Comparison of ENCODE assay signal across 1 cellular context in the genomic region with DNA sequence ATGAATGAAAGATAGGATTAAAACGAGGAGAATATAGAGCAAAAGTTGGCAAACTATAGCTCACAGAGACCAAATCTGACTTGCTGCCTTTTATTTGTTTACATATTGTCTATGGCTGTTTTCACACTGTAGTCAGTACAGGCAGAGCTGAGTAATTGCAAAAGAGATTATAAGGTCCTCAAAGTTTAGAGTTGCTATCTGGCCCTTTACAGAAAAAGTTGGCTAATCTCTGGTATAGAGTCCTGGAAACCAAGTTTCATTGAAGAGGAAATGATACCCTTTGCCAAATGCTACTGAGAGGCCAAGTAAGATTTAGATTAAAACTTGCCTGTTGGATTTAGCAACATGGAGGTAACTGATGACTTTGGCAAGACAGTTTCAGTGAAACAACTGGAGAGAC.
TF ChIP-seq lines count a peak whose summit lies in the region.

No MANE protein-coding gene starts in this region.

TF ChIP-seq in IMR-90, 13 proteins besides CTCF, POLR2A, EP300 and RAD21:
- TF ChIP-seq FOS (IDR thresholded peaks at IDR 0.05; ENCODE audit: low read depth, low read length) (no peak), RFX5 (IDR thresholded peaks at IDR 0.05; ENCODE audit: low read depth, low read length) (no peak), MAFK (IDR thresholded peaks at IDR 0.05; ENCODE audit: low read depth, low read length) (no peak), NFE2L2 (IDR thresholded peaks at IDR 0.05; ENCODE audit: low read depth, low read length) (no peak), CHD1 (IDR thresholded peaks at IDR 0.05; ENCODE audit: low read depth, low read length) (no peak), MAZ (IDR thresholded peaks at IDR 0.05; ENCODE audit: borderline replicate concordance, low read depth, low read length) (no peak), BHLHE40 (IDR thresholded peaks at IDR 0.05; ENCODE audit: low read depth, low read length) (no peak), SMC3 (IDR thresholded peaks at IDR 0.05; ENCODE audit: low read depth, low read length) (no peak), RCOR1 (IDR thresholded peaks at IDR 0.05; ENCODE audit: insufficient replicate concordance, low read length) (no peak), MXI1 (IDR thresholded peaks at IDR 0.05; ENCODE audit: borderline replicate concordance, low read depth, low read length) (no peak), USF2 (IDR thresholded peaks at IDR 0.05; ENCODE audit: low read depth, low read length) (no peak)
